In genomic region chr11:20647976-20648565, GRCh38 we compare ENCODE assay signal across 9 cellular contexts. TPM values are rescaled to one million over a fixed set of nuclear protein-coding genes. Genes with fewer than 3 reads are reported as not detected.
A peak's percentile ranks its signal among the peaks of the same experiment; 100 is the strongest.
DNase-seq lines count a peak whose midpoint lies in the region; ATAC-seq and TF ChIP-seq lines count a peak whose summit lies in the region.
"Had no signal": no experiment of that assay in that cellular context is flagged by ENCODE, and none has a peak within 500 bp of the region (broad histone marks: within the 10 kb centered on the region; RNA-seq: fewer than 3 reads in every experiment).

No MANE protein-coding gene starts in this region.

- no peaks in the 10 kb centered on the region for H3K36me3 Mint-ChIP-seq in CD4-positive, alpha-beta memory T cell
- H3K36me3 Mint-ChIP-seq in activated T-cell treated with anti-CD3 and anti-CD28 coated beads, Interleukin-2, amount 50 U/mL, for 72 hours (ENCODE audit: insufficient read depth in 2 of 2) = no peaks in the 10 kb centered on the region

- no peak overlapping the region for H3K27ac Mint-ChIP-seq in CD4-positive, alpha-beta memory T cell
- H3K27ac Mint-ChIP-seq in activated T-cell treated with anti-CD3 and anti-CD28 coated beads, Interleukin-2, amount 50 U/mL, for 72 hours = no peak overlapping the region
- H3K27ac Mint-ChIP-seq: T-helper 17 cell had no signal

- intact Hi-C loops in CD4-positive, alpha-beta memory T cell (cut with micrococcal nuclease) = no loop called here
- intact Hi-C loops in left cardiac atrium (cut with DNase I) = loop anchor here in 1 of 2 donors (5.0 to 10.0 kb wide), 2 partner anchors 864 to 1657 kb away; no protein-coding TSS in a partner anchor
- intact Hi-C loops in gastrocnemius medialis (cut with DNase I; ENCODE audit: low total_unique reads) = loop anchor here (1.0 to 10.0 kb wide), 3 partner anchors 24 to 1657 kb away; no protein-coding TSS in a partner anchor

- H3K4me3 ChIP-seq in CD4-positive, alpha-beta memory T cell (ENCODE audit: low read length in 2 of 2) = no peak overlapping the region
- H3K4me3 ChIP-seq in gastrocnemius medialis = no peak overlapping the region

- in situ Hi-C loops in gastrocnemius medialis (cut with MboI; ENCODE audit: low sequenced_read_pairs in 4 of 4) = loop anchor here in 3 of 4 donors (25.0 kb wide), 2 partner anchors 1489 to 1664 kb away; no protein-coding TSS in a partner anchor

- H3K27me3 Mint-ChIP-seq in CD4-positive, alpha-beta memory T cell = peaks cover 3 to 13% of the 10 kb centered on the region in 2 donors
- no peaks in the 10 kb centered on the region for H3K27me3 Mint-ChIP-seq in activated T-cell treated with anti-CD3 and anti-CD28 coated beads, Interleukin-2, amount 50 U/mL, for 72 hours (ENCODE audit: low read depth)

- H3K9me3 ChIP-seq in CD4-positive, alpha-beta memory T cell (ENCODE audit: control insufficient read depth in 1 of 2, low read length in 2 of 2) = no peaks in the 10 kb centered on the region
- H3K9me3 ChIP-seq in gastrocnemius medialis = no peaks in the 10 kb centered on the region

- H3K4me1 Mint-ChIP-seq in CD4-positive, alpha-beta memory T cell = no peaks in the 10 kb centered on the region
- H3K4me1 Mint-ChIP-seq in activated T-cell treated with anti-CD3 and anti-CD28 coated beads, Interleukin-2, amount 50 U/mL, for 72 hours (ENCODE audit: low read depth) = no peaks in the 10 kb centered on the region
- H3K4me1 Mint-ChIP-seq: T-helper 17 cell had no signal

- H3K4me1 ChIP-seq in CD4-positive, alpha-beta memory T cell (ENCODE audit: insufficient read depth, low read length) = no peaks in the 10 kb centered on the region
- H3K4me1 ChIP-seq in gastrocnemius medialis = no peaks in the 10 kb centered on the region

- CTCF ChIA-PET in CD4-positive, alpha-beta memory T cell (lab: Charles Lee; ENCODE audit: partially characterized antibody) = interaction anchor here (0.8 to 3.0 kb wide), 6 partner anchors 9 to 1657 kb away, joined by 3 to 13 read pairs (median 4); no protein-coding TSS in a partner anchor

- TF ChIP-seq POLR2A in gastrocnemius medialis (IDR thresholded peaks at IDR 0.05) = no peak

- peak in 4 of 5 donors; percentile 5 to 36 (median 18) for DNase-seq in CD4-positive, alpha-beta memory T cell
- peak; percentile 19 for DNase-seq in NCI-H446 treated with DMSO at 0.1 percent for 48 hours (lab: John Stamatoyannopoulos, UW)
- DNase-seq in activated T-cell treated with anti-CD3 and anti-CD28 coated beads, Interleukin-2, amount 50 U/mL, for 72 hours = peak; percentile 19 to 48
- no peak for DNase-seq in left cardiac atrium
- DNase-seq in gastrocnemius medialis = no peak

- TF ChIP-seq CTCF in gastrocnemius medialis (IDR thresholded peaks at IDR 0.05 in 4 of 5, conservative IDR thresholded peaks at IDR 0.05 in 1 of 5) = peak; percentile 53 to 83 (median 77)

- no peaks in the 10 kb centered on the region for H3K36me3 ChIP-seq in CD4-positive, alpha-beta memory T cell (ENCODE audit: insufficient read depth, low read length)
- no peaks in the 10 kb centered on the region for H3K36me3 ChIP-seq in gastrocnemius medialis

- POLR2A ChIA-PET in CD4-positive, alpha-beta memory T cell (lab: Charles Lee; ENCODE audit: partially characterized antibody) = no interaction called here

- H3K27me3 ChIP-seq in CD4-positive, alpha-beta memory T cell (ENCODE audit: insufficient read depth, low read length) = no peaks in the 10 kb centered on the region
- peaks cover 0 to 15% (median 3%) of the 10 kb centered on the region in 3 donors for H3K27me3 ChIP-seq in gastrocnemius medialis

- ATAC-seq in GM18502 (IDR thresholded peaks at IDR 0.05; ENCODE audit: poor library complexity, unreplicated experiment) (peak; percentile 88), HG03139 (IDR thresholded peaks at IDR 0.05; ENCODE audit: unreplicated experiment) (peak; percentile 50), left cardiac atrium (peak; percentile 30 to 53), gastrocnemius medialis (peak; percentile 41 to 42), GM18498 (IDR thresholded peaks at IDR 0.05; ENCODE audit: unreplicated experiment) (no peak)
- no peak for ATAC-seq in activated T-cell treated with anti-CD3 and anti-CD28 coated beads, Interleukin-2, amount 50 U/mL, for 72 hours (replicated peaks in 1 of 2)
- ATAC-seq: T-helper 17 cell had no signal

- H3K27ac ChIP-seq in CD4-positive, alpha-beta memory T cell (ENCODE audit: low read depth, low read length) = no peak overlapping the region
- no peak overlapping the region for H3K27ac ChIP-seq in gastrocnemius medialis

- no peak overlapping the region for H3K4me3 Mint-ChIP-seq in CD4-positive, alpha-beta memory T cell
- no peak overlapping the region for H3K4me3 Mint-ChIP-seq in activated T-cell treated with anti-CD3 and anti-CD28 coated beads, Interleukin-2, amount 50 U/mL, for 72 hours
- H3K4me3 Mint-ChIP-seq: T-helper 17 cell had no signal

- no peaks in the 10 kb centered on the region for H3K9me3 Mint-ChIP-seq in CD4-positive, alpha-beta memory T cell
- no peaks in the 10 kb centered on the region for H3K9me3 Mint-ChIP-seq in activated T-cell treated with anti-CD3 and anti-CD28 coated beads, Interleukin-2, amount 50 U/mL, for 72 hours

RNA-seq across cellular contexts. Expression of gene NELL1, which starts 21.3 kb away (rescaled TPM):
- not detected for total RNA-seq in CD4-positive, alpha-beta memory T cell
- not detected for polyA plus RNA-seq in CD4-positive, alpha-beta memory T cell
- total RNA-seq in activated T-cell treated with anti-CD3 and anti-CD28 coated beads, Interleukin-2, amount 50 U/mL, for 72 hours = not detected
- total RNA-seq in left cardiac atrium (not detected), gastrocnemius medialis (not detected)
- total RNA-seq: T-helper 17 cell had no signal

RNA-seq across cellular contexts. Expression of gene SLC6A5, which starts 48.7 kb away (rescaled TPM):
- total RNA-seq in CD4-positive, alpha-beta memory T cell = not detected
- polyA plus RNA-seq in CD4-positive, alpha-beta memory T cell = not detected
- total RNA-seq in activated T-cell treated with anti-CD3 and anti-CD28 coated beads, Interleukin-2, amount 50 U/mL, for 72 hours = not detected
- under 1 TPM in 1 of 2 donors, not detected in 1; 0.16 TPM for total RNA-seq in left cardiac atrium
- not detected for total RNA-seq in gastrocnemius medialis
- total RNA-seq: T-helper 17 cell had no signal

Comparison
In these comparisons a context has a peak if more than half of its experiments do, and no peak if none do; other contexts are left out.
1. DNase-seq: peak in CD4-positive, alpha-beta memory T cell (4 of 5), NCI-H446 treated with DMSO at 0.1 percent for 48 hours (single experiment) and activated T-cell treated with anti-CD3 and anti-CD28 coated beads, Interleukin-2, amount 50 U/mL, for 72 hours (2 of 2); none in left cardiac atrium (single experiment) and gastrocnemius medialis (0 of 2).
2. ATAC-seq: peak in GM18502 (single experiment), HG03139 (single experiment), left cardiac atrium (2 of 2) and gastrocnemius medialis (2 of 2); none in activated T-cell treated with anti-CD3 and anti-CD28 coated beads, Interleukin-2, amount 50 U/mL, for 72 hours (0 of 2) and GM18498 (single experiment).